17 cellular contexts compared by ENCODE assay signal in the genomic region with DNA sequence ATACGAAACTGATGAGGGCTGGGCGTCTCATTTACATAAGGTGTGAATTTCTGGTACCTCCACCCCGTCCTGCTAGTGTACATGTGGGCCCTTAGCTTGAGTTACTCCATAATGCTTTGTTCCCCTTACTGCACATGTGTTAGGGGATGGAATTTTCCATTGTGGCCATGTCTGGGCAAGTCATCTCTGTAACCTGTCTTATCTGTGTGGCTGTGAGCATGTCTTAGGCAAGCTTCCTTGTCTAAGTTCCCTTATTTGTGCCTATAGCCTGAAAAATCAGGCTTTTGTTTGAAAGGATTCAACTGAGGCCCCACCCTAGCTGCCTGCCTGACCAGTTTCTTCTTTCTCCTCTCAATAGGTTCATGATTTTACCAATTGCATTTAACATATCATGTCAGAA.
DNase-seq lines count a peak whose midpoint lies in the region; ATAC-seq, FAIRE-seq and TF ChIP-seq lines count a peak whose summit lies in the region.
"Had no signal": no experiment of that assay in that cellular context is flagged by ENCODE, and none has a peak within 500 bp of the region (broad histone marks: within the 10 kb centered on the region; RNA-seq: fewer than 3 reads in every experiment).

No MANE protein-coding gene starts in this region.

- TF ChIP-seq CTCF in NB4 (IDR thresholded peaks at IDR 0.05; ENCODE audit: low read depth, low read length) (no peak), bronchial epithelial cell (IDR thresholded peaks at IDR 0.05; ENCODE audit: insufficient read depth, low read length, severe bottlenecking) (no peak), GM13976 (IDR thresholded peaks at IDR 0.05; ENCODE audit: borderline replicate concordance, control extremely low read depth, extremely low read depth, insufficient read depth, missing control alignments) (no peak), GM20000 (IDR thresholded peaks at IDR 0.05; ENCODE audit: extremely low read depth, missing control alignments) (no peak)

- ATAC-seq in HG03442 (IDR thresholded peaks at IDR 0.05; ENCODE audit: unreplicated experiment) (no peak), GM19395 (IDR thresholded peaks at IDR 0.05; ENCODE audit: unreplicated experiment) (no peak)

- no peak overlapping the region for H3K4me3 ChIP-seq in NB4 (ENCODE audit: low read depth, low read length)
- H3K4me3 ChIP-seq in bronchial epithelial cell (ENCODE audit: low read depth, low read length), result no peak overlapping the region
- no peak overlapping the region for H3K4me3 ChIP-seq in mesendoderm (ENCODE audit: low read length)
- H3K4me3 ChIP-seq: prostate gland had no signal

- H3K36me3 ChIP-seq in bronchial epithelial cell (ENCODE audit: control insufficient read depth, insufficient read depth, low read length) (no peaks in the 10 kb centered on the region), mesendoderm (ENCODE audit: control insufficient read depth, insufficient read depth, low read length) (no peaks in the 10 kb centered on the region)
- H3K36me3 ChIP-seq: prostate gland had no signal

- peak overlapping the region; percentile 95 for H3K18ac ChIP-seq in mesendoderm (ENCODE audit: low read length)

- no peak overlapping the region for H2AK5ac ChIP-seq in mesendoderm (ENCODE audit: low read length)

- H3K56ac ChIP-seq in mesendoderm (ENCODE audit: low read length), result no peak overlapping the region

- no peak overlapping the region for H3K4ac ChIP-seq in mesendoderm (ENCODE audit: low read depth, low read length)

- H2BK15ac ChIP-seq in mesendoderm (replicated peaks; ENCODE audit: low read depth), result no peak overlapping the region

- H3K27me3 ChIP-seq in bronchial epithelial cell (ENCODE audit: control insufficient read depth, insufficient read depth, low read length) (no peaks in the 10 kb centered on the region), mesendoderm (ENCODE audit: insufficient read depth, low read length, poor library complexity) (no peaks in the 10 kb centered on the region)

- H3K4me2 ChIP-seq in mesendoderm (ENCODE audit: low read length), result no peak overlapping the region

- H3K9ac ChIP-seq in mesendoderm (ENCODE audit: low read length), result no peak overlapping the region

- peaks cover 6% of the 10 kb centered on the region for H3K4me1 ChIP-seq in mesendoderm (ENCODE audit: control insufficient read depth, low read depth, low read length)
- H3K4me1 ChIP-seq: prostate gland had no signal

- no CpG with 5 or more reads among the region's 3 CpGs for WGBS in mesendoderm (ENCODE audit: extremely low coverage, insufficient coverage, low lambda C conversion rate)

- H4K5ac ChIP-seq in mesendoderm (ENCODE audit: low read length), result no peak overlapping the region

- H2BK120ac ChIP-seq in mesendoderm (ENCODE audit: low read depth, low read length), result no peak overlapping the region

- no peak for TF ChIP-seq POLR2A in NB4 (IDR thresholded peaks at IDR 0.05; ENCODE audit: extremely low read depth, insufficient read length)

- H3K79me2 ChIP-seq in mesendoderm (ENCODE audit: control insufficient read depth, insufficient read depth, low read length), result no peaks in the 10 kb centered on the region

- no peak for FAIRE-seq in bronchial epithelial cell (lab: Jason Lieb, UNC)
- FAIRE-seq: GM19239 had no signal

- H4K8ac ChIP-seq in mesendoderm (ENCODE audit: low read depth, low read length), result peak overlapping the region; percentile 96

- peak overlapping the region; percentile 0 for H2BK5ac ChIP-seq in mesendoderm (ENCODE audit: low read length)

- no peak overlapping the region for H3K23ac ChIP-seq in mesendoderm (ENCODE audit: low read length)

- peak; percentile 66 for DNase-seq in GDM1 (lab: John Stamatoyannopoulos, UW)
- peak; percentile 57 for DNase-seq in NB4 (ENCODE audit: low read depth)
- DNase-seq in bronchial epithelial cell (ENCODE audit: low read depth), result peak; percentile 92
- DNase-seq in mesendoderm, result no peak
- no peak for DNase-seq in GM13976 (ENCODE audit: low spot score)
- DNase-seq in GM20000 (ENCODE audit: low spot score), result no peak
- DNase-seq: activated B cell treated with CpG ODN at 0.5 μM for 24 hours; activated effector memory CD4-positive, alpha-beta T cell treated with Interleukin-2 at 50 U/mL for 16 hours; amygdala; KG1; NCI-H1417 treated with DMSO at 0.1 percent for 48 hours; NCI-H226; SW 1271 had no signal

- H3K27ac ChIP-seq in mesendoderm (ENCODE audit: low read depth, low read length), result no peak overlapping the region
- H3K27ac ChIP-seq: prostate gland had no signal

- H3K79me1 ChIP-seq in mesendoderm (ENCODE audit: low read length), result no peaks in the 10 kb centered on the region

- in situ Hi-C loops in GM13976 (cut with MboI; ENCODE audit: low sequenced_read_pairs, unreplicated experiment), result no loop called here

Comparison
In these comparisons a context has a peak if more than half of its experiments do, and no peak if none do; other contexts are left out.
1. DNase-seq: peak in GDM1 (single experiment), NB4 (single experiment) and bronchial epithelial cell (single experiment); none in mesendoderm (single experiment), GM13976 (single experiment) and GM20000 (single experiment).